ENCODE assay signal across 1 cellular context in genomic region chr5:96584712-96585111, GRCh38.
TF ChIP-seq lines count a peak whose summit lies in the region.

No MANE protein-coding gene starts in this region.

TF ChIP-seq in HepG2, 621 proteins besides CTCF, POLR2A, EP300 and RAD21 (continued from another document):
- TF ChIP-seq ETV5 (CRISPR knock-in tag; IDR thresholded peaks at IDR 0.05; ENCODE audit: borderline replicate concordance) (no peak), UBTF (CRISPR knock-in tag; IDR thresholded peaks at IDR 0.05) (no peak), ZBTB2 (CRISPR knock-in tag; IDR thresholded peaks at IDR 0.05; ENCODE audit: low read depth) (no peak), ZFYVE20 (CRISPR knock-in tag; IDR thresholded peaks at IDR 0.05; ENCODE audit: borderline replicate concordance, low read depth) (no peak), ZIK1 (CRISPR knock-in tag; IDR thresholded peaks at IDR 0.05; ENCODE audit: borderline replicate concordance, low read depth) (no peak), MTF2 (CRISPR knock-in tag; IDR thresholded peaks at IDR 0.05; ENCODE audit: borderline replicate concordance) (no peak), HDAC6 (IDR thresholded peaks at IDR 0.05; ENCODE audit: low read depth, low read length) (no peak), ZNF672 (CRISPR knock-in tag; IDR thresholded peaks at IDR 0.05) (no peak)
